9 cellular contexts compared by ENCODE assay signal in the genomic region with DNA sequence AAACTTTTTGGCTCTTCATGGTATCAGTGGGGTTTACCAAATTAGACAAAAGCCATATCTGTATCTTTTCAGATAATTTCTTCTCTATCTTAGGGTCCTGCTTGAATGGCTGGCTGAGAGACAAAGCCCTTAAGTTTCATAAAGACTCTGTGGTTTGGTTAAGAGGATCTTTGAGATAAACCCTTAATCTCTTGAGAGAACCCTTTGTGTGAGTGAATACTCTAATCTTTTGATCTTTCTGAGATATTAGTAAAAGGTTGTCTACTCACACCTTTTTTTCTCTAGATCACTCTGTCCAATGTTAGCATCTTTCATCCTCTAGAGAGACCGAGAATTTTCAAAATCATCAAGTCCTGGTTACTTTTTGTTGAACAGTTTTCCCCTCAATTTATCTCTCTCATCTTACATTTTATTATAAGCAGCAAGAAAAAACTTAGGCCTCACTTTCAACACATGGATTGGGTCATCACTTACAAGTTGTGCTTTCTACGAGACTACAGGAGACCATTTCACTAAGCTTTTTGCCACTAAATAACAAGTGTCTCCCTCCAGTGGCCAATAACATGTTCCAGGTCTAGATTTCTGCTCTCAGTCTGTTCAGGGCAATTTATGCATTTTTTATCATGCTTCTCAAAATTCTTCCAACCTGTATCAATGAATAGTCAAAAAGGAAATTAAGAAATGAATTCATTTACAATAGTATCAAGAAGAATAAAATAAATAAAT. TPM values are rescaled to one million over a fixed set of nuclear protein-coding genes. Genes with fewer than 3 reads are reported as not detected.
DNase-seq lines count a peak whose midpoint lies in the region; ATAC-seq, FAIRE-seq and TF ChIP-seq lines count a peak whose summit lies in the region.
"Had no signal": no experiment of that assay in that cellular context is flagged by ENCODE, and none has a peak within 500 bp of the region (broad histone marks: within the 10 kb centered on the region; RNA-seq: fewer than 3 reads in every experiment).

No MANE protein-coding gene starts in this region.

- in situ Hi-C loops in Panc1 (cut with HindIII; ENCODE audit: low pct_unique_long_range_greater_than_20kb, low sequenced_read_pairs) = no loop called here

- H3K27ac ChIP-seq in Panc1 (ENCODE audit: low read length) (no peak overlapping the region), upper lobe of left lung (no peak overlapping the region)

- POLR2A ChIA-PET in Panc1 (lab: Charles Lee) = no interaction called here

- DNase-seq in AG08396 (ENCODE audit: low spot score) (peak; percentile 11), GM18507 (ENCODE audit: extremely low spot score, insufficient read length, low read depth) (no peak), Panc1 (ENCODE audit: low read depth, low spot score) (no peak), fibroblast of villous mesenchyme (ENCODE audit: low read depth) (peak; percentile 45), upper lobe of left lung (no peak)
- DNase-seq in activated T-helper 1 cell treated with anti-CD3 and anti-CD28 coated beads, Interleukin-12 subunit alpha, Interleukin-12 subunit beta, Interleukin-2, Interleukin-4 antibody, amounts not matched to agents 30 ng/mL and 10 ng/mL and 1 ng/mL, durations not matched to agents 14 hours and 24 hours and 36 hours (ENCODE audit: low spot score) = no peak
- no peak for DNase-seq in activated T-cell treated with anti-CD3 and anti-CD28 coated beads, Interleukin-2, amount 50 U/mL, for 1 hour
- no peak for DNase-seq in activated CD4-positive, alpha-beta T cell treated with anti-CD3 and anti-CD28 coated beads, Interleukin-2, amount 10 ng/mL, durations not matched to agents 24 days and 14 days
- DNase-seq: stimulated activated CD4-positive, alpha-beta T cell treated with anti-CD3 and anti-CD28 coated beads, Interleukin-2, amount 100 ng/mL, for 24 hours had no signal

- H3K4me1 ChIP-seq in Panc1 (ENCODE audit: control insufficient read depth, insufficient read depth, low read length) = no peaks in the 10 kb centered on the region
- no peaks in the 10 kb centered on the region for H3K4me1 ChIP-seq in upper lobe of left lung

- no peak overlapping the region for H3K4me3 Mint-ChIP-seq in activated T-helper 1 cell treated with anti-CD3 and anti-CD28 coated beads, Interleukin-12 subunit alpha, Interleukin-12 subunit beta, Interleukin-2, Interleukin-4 antibody, amounts not matched to agents 30 ng/mL and 10 ng/mL and 1 ng/mL, durations not matched to agents 14 hours and 24 hours and 36 hours
- no peak overlapping the region for H3K4me3 Mint-ChIP-seq in activated CD4-positive, alpha-beta T cell treated with anti-CD3 and anti-CD28 coated beads, Interleukin-2, amount 10 ng/mL, durations not matched to agents 24 days and 14 days

- no peak for TF ChIP-seq EP300 in upper lobe of left lung (IDR thresholded peaks at IDR 0.05)

- WGBS in upper lobe of left lung, 2 donors = 86 to 93% methylated on average over 2 of the region's 2 CpGs

- TF ChIP-seq POLR2A in upper lobe of left lung (IDR thresholded peaks at IDR 0.05) = no peak

- CTCF ChIA-PET in Panc1 (lab: Charles Lee) = no interaction called here

- H3K36me3 ChIP-seq in Panc1 (ENCODE audit: control insufficient read depth, insufficient read depth, low read length) (no peaks in the 10 kb centered on the region), upper lobe of left lung (peaks cover 0 to 25% (median 10%) of the 10 kb centered on the region in 4 donors)

- H3K27me3 ChIP-seq in Panc1 (ENCODE audit: control insufficient read depth, insufficient read depth, low read length) (no peaks in the 10 kb centered on the region), upper lobe of left lung (no peaks in the 10 kb centered on the region)

- H3K4me3 ChIP-seq in Panc1 (ENCODE audit: low read depth in 2 of 2, low read length in 2 of 2) (no peak overlapping the region), fibroblast of villous mesenchyme (ENCODE audit: low read depth, low read length) (no peak overlapping the region), upper lobe of left lung (no peak overlapping the region)

- intact Hi-C loops in Panc1 (cut with micrococcal nuclease; ENCODE audit: unreplicated experiment) = no loop called here
- intact Hi-C loops in activated T-helper 1 cell treated with anti-CD3 and anti-CD28 coated beads, Interleukin-12 subunit alpha, Interleukin-12 subunit beta, Interleukin-2, Interleukin-4 antibody, amounts not matched to agents 30 ng/mL and 10 ng/mL and 1 ng/mL, durations not matched to agents 14 hours and 24 hours and 36 hours (cut with micrococcal nuclease) = no loop called here
- intact Hi-C loops in activated CD4-positive, alpha-beta T cell treated with anti-CD3 and anti-CD28 coated beads, Interleukin-2, amount 10 ng/mL, durations not matched to agents 24 days and 14 days (cut with micrococcal nuclease) = no loop called here

- peaks cover 5% of the 10 kb centered on the region for H3K4me1 Mint-ChIP-seq in activated T-helper 1 cell treated with anti-CD3 and anti-CD28 coated beads, Interleukin-12 subunit alpha, Interleukin-12 subunit beta, Interleukin-2, Interleukin-4 antibody, amounts not matched to agents 30 ng/mL and 10 ng/mL and 1 ng/mL, durations not matched to agents 14 hours and 24 hours and 36 hours (ENCODE audit: low read depth)
- H3K4me1 Mint-ChIP-seq in activated CD4-positive, alpha-beta T cell treated with anti-CD3 and anti-CD28 coated beads, Interleukin-2, amount 10 ng/mL, durations not matched to agents 24 days and 14 days = no peaks in the 10 kb centered on the region

- no peak overlapping the region for H3K27ac Mint-ChIP-seq in activated T-helper 1 cell treated with anti-CD3 and anti-CD28 coated beads, Interleukin-12 subunit alpha, Interleukin-12 subunit beta, Interleukin-2, Interleukin-4 antibody, amounts not matched to agents 30 ng/mL and 10 ng/mL and 1 ng/mL, durations not matched to agents 14 hours and 24 hours and 36 hours
- no peak overlapping the region for H3K27ac Mint-ChIP-seq in activated CD4-positive, alpha-beta T cell treated with anti-CD3 and anti-CD28 coated beads, Interleukin-2, amount 10 ng/mL, durations not matched to agents 24 days and 14 days

- no peaks in the 10 kb centered on the region for H3K9me3 Mint-ChIP-seq in activated T-helper 1 cell treated with anti-CD3 and anti-CD28 coated beads, Interleukin-12 subunit alpha, Interleukin-12 subunit beta, Interleukin-2, Interleukin-4 antibody, amounts not matched to agents 30 ng/mL and 10 ng/mL and 1 ng/mL, durations not matched to agents 14 hours and 24 hours and 36 hours
- H3K9me3 Mint-ChIP-seq in activated CD4-positive, alpha-beta T cell treated with anti-CD3 and anti-CD28 coated beads, Interleukin-2, amount 10 ng/mL, durations not matched to agents 24 days and 14 days = peaks cover 3% of the 10 kb centered on the region

- H3K9me3 ChIP-seq in Panc1 (ENCODE audit: control insufficient read depth, insufficient read depth, low read depth, low read length) (no peaks in the 10 kb centered on the region), upper lobe of left lung (no peaks in the 10 kb centered on the region)

- H3K36me3 Mint-ChIP-seq in activated T-helper 1 cell treated with anti-CD3 and anti-CD28 coated beads, Interleukin-12 subunit alpha, Interleukin-12 subunit beta, Interleukin-2, Interleukin-4 antibody, amounts not matched to agents 30 ng/mL and 10 ng/mL and 1 ng/mL, durations not matched to agents 14 hours and 24 hours and 36 hours (ENCODE audit: low read depth) = peaks cover 20% of the 10 kb centered on the region
- peaks cover 29% of the 10 kb centered on the region for H3K36me3 Mint-ChIP-seq in activated CD4-positive, alpha-beta T cell treated with anti-CD3 and anti-CD28 coated beads, Interleukin-2, amount 10 ng/mL, durations not matched to agents 24 days and 14 days (ENCODE audit: low read depth)

- ATAC-seq in Panc1 (no peak), upper lobe of left lung (ENCODE audit: low FRiP score in 2 of 2) (no peak)

- BruUV-seq in Panc1 (replicated peaks; lab: Mats Ljungman, UMichigan) = no TSS peak

- no peaks in the 10 kb centered on the region for H3K27me3 Mint-ChIP-seq in activated T-helper 1 cell treated with anti-CD3 and anti-CD28 coated beads, Interleukin-12 subunit alpha, Interleukin-12 subunit beta, Interleukin-2, Interleukin-4 antibody, amounts not matched to agents 30 ng/mL and 10 ng/mL and 1 ng/mL, durations not matched to agents 14 hours and 24 hours and 36 hours (ENCODE audit: insufficient read depth)
- H3K27me3 Mint-ChIP-seq in activated CD4-positive, alpha-beta T cell treated with anti-CD3 and anti-CD28 coated beads, Interleukin-2, amount 10 ng/mL, durations not matched to agents 24 days and 14 days = no peaks in the 10 kb centered on the region

- FAIRE-seq in GM18507 (lab: Jason Lieb, UNC) = peak; percentile 60

- peak; percentile 70; the same call in 1 of the 2 replicates for TF ChIP-seq CTCF in Panc1 (IDR thresholded peaks at IDR 0.05)
- peak; percentile 59 for TF ChIP-seq CTCF in fibroblast of villous mesenchyme (IDR thresholded peaks at IDR 0.05; ENCODE audit: insufficient read depth, low read depth, low read length)
- peak in 1 of 6 experiments; percentile 11 for TF ChIP-seq CTCF in upper lobe of left lung (IDR thresholded peaks at IDR 0.05)

RNA-seq across cellular contexts. Expression of a gene that starts 28.4 kb away (rescaled TPM):
- total RNA-seq in Panc1 (2021; ENCODE audit: unreplicated experiment) = 63.5 TPM
- 42.1 TPM for polyA plus RNA-seq in Panc1 (2012; ENCODE audit: insufficient read length)
- 23.5 and 28.1 TPM in 2 replicates for total RNA-seq in fibroblast of villous mesenchyme
- 55.4 and 55.5 TPM in 2 replicates for total RNA-seq in activated T-helper 1 cell treated with anti-CD3 and anti-CD28 coated beads, Interleukin-12 subunit alpha, Interleukin-12 subunit beta, Interleukin-2, Interleukin-4 antibody, amounts not matched to agents 30 ng/mL and 10 ng/mL and 1 ng/mL, durations not matched to agents 14 hours and 24 hours and 36 hours
- total RNA-seq in upper lobe of left lung = 10 to 100 TPM; 10.1 to 16.8 (median 12.0) TPM
- 54.2 and 56.6 TPM in 2 replicates for total RNA-seq in activated CD4-positive, alpha-beta T cell treated with anti-CD3 and anti-CD28 coated beads, Interleukin-2, amount 10 ng/mL, durations not matched to agents 24 days and 14 days

RNA-seq across cellular contexts. Expression of a gene that starts 33.8 kb away (rescaled TPM):
- total RNA-seq in Panc1 (2021; ENCODE audit: unreplicated experiment) (199 TPM), fibroblast of villous mesenchyme (69.6 and 80.7 TPM in 2 replicates), upper lobe of left lung (10 to 100 TPM; 26.2 to 66.2 (median 36.4) TPM)
- polyA plus RNA-seq in Panc1 (2012; ENCODE audit: insufficient read length) = 154 TPM
- total RNA-seq in activated T-helper 1 cell treated with anti-CD3 and anti-CD28 coated beads, Interleukin-12 subunit alpha, Interleukin-12 subunit beta, Interleukin-2, Interleukin-4 antibody, amounts not matched to agents 30 ng/mL and 10 ng/mL and 1 ng/mL, durations not matched to agents 14 hours and 24 hours and 36 hours = 158 and 160 TPM in 2 replicates
- total RNA-seq in activated CD4-positive, alpha-beta T cell treated with anti-CD3 and anti-CD28 coated beads, Interleukin-2, amount 10 ng/mL, durations not matched to agents 24 days and 14 days = 164 TPM in 2 replicates

RNA-seq across cellular contexts. Expression of a gene that starts 50.7 kb away (rescaled TPM):
- total RNA-seq in Panc1 (2021; ENCODE audit: unreplicated experiment) = 20.8 TPM
- polyA plus RNA-seq in Panc1 (2012; ENCODE audit: insufficient read length) = 16.3 TPM
- 19.6 and 28.5 TPM in 2 replicates for total RNA-seq in fibroblast of villous mesenchyme
- 11.1 and 11.3 TPM in 2 replicates for total RNA-seq in activated T-helper 1 cell treated with anti-CD3 and anti-CD28 coated beads, Interleukin-12 subunit alpha, Interleukin-12 subunit beta, Interleukin-2, Interleukin-4 antibody, amounts not matched to agents 30 ng/mL and 10 ng/mL and 1 ng/mL, durations not matched to agents 14 hours and 24 hours and 36 hours
- total RNA-seq in upper lobe of left lung = 10 to 100 TPM; 11.4 to 38.8 (median 18.7) TPM
- total RNA-seq in activated CD4-positive, alpha-beta T cell treated with anti-CD3 and anti-CD28 coated beads, Interleukin-2, amount 10 ng/mL, durations not matched to agents 24 days and 14 days = 10.5 and 11.5 TPM in 2 replicates

RNA-seq across cellular contexts. Expression of a gene that starts 50.8 kb away (rescaled TPM):
- total RNA-seq in Panc1 (2021; ENCODE audit: unreplicated experiment) (53.9 TPM), fibroblast of villous mesenchyme (31.6 and 33.2 TPM in 2 replicates), upper lobe of left lung (10 to 100 TPM; 19.2 to 43.0 (median 24.8) TPM)
- polyA plus RNA-seq in Panc1 (2012; ENCODE audit: insufficient read length) = 37.0 TPM
- 38.0 and 39.5 TPM in 2 replicates for total RNA-seq in activated T-helper 1 cell treated with anti-CD3 and anti-CD28 coated beads, Interleukin-12 subunit alpha, Interleukin-12 subunit beta, Interleukin-2, Interleukin-4 antibody, amounts not matched to agents 30 ng/mL and 10 ng/mL and 1 ng/mL, durations not matched to agents 14 hours and 24 hours and 36 hours
- 38.5 and 40.7 TPM in 2 replicates for total RNA-seq in activated CD4-positive, alpha-beta T cell treated with anti-CD3 and anti-CD28 coated beads, Interleukin-2, amount 10 ng/mL, durations not matched to agents 24 days and 14 days

Comparison
In these comparisons a context has a peak if more than half of its experiments do, and no peak if none do; other contexts are left out.
1. DNase-seq: peak in AG08396 (single experiment) and fibroblast of villous mesenchyme (single experiment); none in GM18507 (single experiment), Panc1 (single experiment), activated T-helper 1 cell treated with anti-CD3 and anti-CD28 coated beads, Interleukin-12 subunit alpha, Interleukin-12 subunit beta, Interleukin-2, Interleukin-4 antibody, amounts not matched to agents 30 ng/mL and 10 ng/mL and 1 ng/mL, durations not matched to agents 14 hours and 24 hours and 36 hours (single experiment), upper lobe of left lung (0 of 2), activated T-cell treated with anti-CD3 and anti-CD28 coated beads, Interleukin-2, amount 50 U/mL, for 1 hour (single experiment) and activated CD4-positive, alpha-beta T cell treated with anti-CD3 and anti-CD28 coated beads, Interleukin-2, amount 10 ng/mL, durations not matched to agents 24 days and 14 days (single experiment).